8 cellular contexts compared by ENCODE assay signal in genomic region chr1:167219646-167220536, GRCh38. TPM values are rescaled to one million over a fixed set of nuclear protein-coding genes. Genes with fewer than 3 reads are reported as not detected.
DNase-seq lines count a peak whose midpoint lies in the region; ATAC-seq and TF ChIP-seq lines count a peak whose summit lies in the region.

No MANE protein-coding gene starts in this region.

- no peaks in the 10 kb centered on the region for H3K9me3 ChIP-seq in PC-3 (ENCODE audit: low read length)
- no peaks in the 10 kb centered on the region for H3K9me3 ChIP-seq in esophagus muscularis mucosa
- no peaks in the 10 kb centered on the region for H3K9me3 ChIP-seq in muscle layer of duodenum (ENCODE audit: control insufficient read depth in 1 of 2, low read length in 2 of 2)

- H3K27ac Mint-ChIP-seq in activated T-cell treated with anti-CD3 and anti-CD28 coated beads, Interleukin-2, amount 50 U/mL, for 24 hours: peak overlapping the region; percentile 100

- H2AFZ ChIP-seq in PC-3 (ENCODE audit: low read length): peak overlapping the region; percentile 97

- no peaks in the 10 kb centered on the region for H3K36me3 ChIP-seq in PC-3 (ENCODE audit: low read depth, low read length)
- no peaks in the 10 kb centered on the region for H3K36me3 ChIP-seq in esophagus muscularis mucosa
- no peaks in the 10 kb centered on the region for H3K36me3 ChIP-seq in muscle layer of duodenum (ENCODE audit: control insufficient read depth in 1 of 2, insufficient read depth in 2 of 2, low read length in 2 of 2)

- H3K27me3 Mint-ChIP-seq in activated T-cell treated with anti-CD3 and anti-CD28 coated beads, Interleukin-2, amount 50 U/mL, for 24 hours: no peaks in the 10 kb centered on the region

- no peaks in the 10 kb centered on the region for H3K9me2 ChIP-seq in PC-3 (replicated peaks; ENCODE audit: low read length)

- DNase-seq in DMS53 (lab: John Stamatoyannopoulos, UW) (peak; percentile 97), KBM-7 (peak; percentile 93), PC-3 (peak; percentile 93), esophagus muscularis mucosa (ENCODE audit: extremely low spot score) (peak; percentile 93)
- DNase-seq in activated T-cell treated with anti-CD3 and anti-CD28 coated beads, Interleukin-2, amount 50 U/mL, for 24 hours: peak; percentile 90
- peak; percentile 83 to 84 for DNase-seq in stimulated activated CD8-positive, alpha-beta memory T cell treated with anti-CD3 and anti-CD28 coated beads, Interleukin-7, amount 100 ng/mL, for 4 hours (ENCODE audit: low read depth in 2 of 2)

- peaks cover 12% of the 10 kb centered on the region for H4K20me1 ChIP-seq in PC-3 (ENCODE audit: low read length)

- peak overlapping the region; percentile 88 for H3K4me3 Mint-ChIP-seq in activated T-cell treated with anti-CD3 and anti-CD28 coated beads, Interleukin-2, amount 50 U/mL, for 24 hours

- H3K4me1 Mint-ChIP-seq in activated T-cell treated with anti-CD3 and anti-CD28 coated beads, Interleukin-2, amount 50 U/mL, for 24 hours (ENCODE audit: low read depth): peaks cover 40% of the 10 kb centered on the region

- WGBS in esophagus muscularis mucosa: 1% methylated on average over 28 of the region's 55 CpGs

- no peaks in the 10 kb centered on the region for H3K27me3 ChIP-seq in PC-3 (ENCODE audit: low read length)
- H3K27me3 ChIP-seq in esophagus muscularis mucosa: no peaks in the 10 kb centered on the region
- H3K27me3 ChIP-seq in muscle layer of duodenum (ENCODE audit: low read depth, low read length): no peaks in the 10 kb centered on the region

- no peak for TF ChIP-seq EP300 in esophagus muscularis mucosa (IDR thresholded peaks at IDR 0.05)

- H3K4me2 ChIP-seq in PC-3 (ENCODE audit: low read length): peak overlapping the region; percentile 100

- TSS peak; percentile 79 for BruUV-seq in PC-3 (replicated peaks; lab: Mats Ljungman, UMichigan)

- H3K79me2 ChIP-seq in PC-3 (ENCODE audit: low read length): peaks cover 46% of the 10 kb centered on the region

- H3K4me3 ChIP-seq in PC-3 (ENCODE audit: low read length): peak overlapping the region; percentile 94
- peak overlapping the region; percentile 91 to 98 (median 94) for H3K4me3 ChIP-seq in esophagus muscularis mucosa
- peak overlapping the region; percentile 95 to 100 for H3K4me3 ChIP-seq in muscle layer of duodenum (ENCODE audit: low read depth in 1 of 2, low read length in 2 of 2)

- CTCF ChIA-PET in PC-3 (lab: Charles Lee): interaction anchor here (0.5 to 1.8 kb wide), 45 partner anchors 8 to 1586 kb away, joined by 3 to 21 read pairs (median 5); partner anchors contain the start of genes CREG1 and POGK

- H3K4me1 ChIP-seq in PC-3 (ENCODE audit: insufficient read depth, low read length) (peaks cover 28% of the 10 kb centered on the region), esophagus muscularis mucosa (peaks cover 10 to 38% (median 30%) of the 10 kb centered on the region in 4 donors), muscle layer of duodenum (ENCODE audit: control insufficient read depth in 1 of 2, insufficient read depth in 2 of 2, low read length in 2 of 2) (peaks cover 7 to 19% of the 10 kb centered on the region in 2 donors)

- H3F3A ChIP-seq in PC-3 (ENCODE audit: low read length, unreplicated experiment): no peaks in the 10 kb centered on the region

- H3K36me3 Mint-ChIP-seq in activated T-cell treated with anti-CD3 and anti-CD28 coated beads, Interleukin-2, amount 50 U/mL, for 24 hours (ENCODE audit: low read depth): peaks cover 15% of the 10 kb centered on the region

- TF ChIP-seq POLR2A in esophagus muscularis mucosa (IDR thresholded peaks at IDR 0.05; ENCODE audit: low read depth): no peak

- TF ChIP-seq CTCF in PC-3 (conservative IDR thresholded peaks at IDR 0.05; ENCODE audit: low read depth, low read length) (no peak), esophagus muscularis mucosa (IDR thresholded peaks at IDR 0.05) (peak in 1 of 3 experiments; percentile 2)

- POLR2A ChIA-PET in PC-3 (lab: Charles Lee; ENCODE audit: unreplicated experiment): interaction anchor here (0.6 to 2.0 kb wide), 10 partner anchors 9 to 1401 kb away, joined by 3 to 13 read pairs (median 6); partner anchors contain the start of gene CREG1

- peaks cover 4% of the 10 kb centered on the region for H3K9me3 Mint-ChIP-seq in activated T-cell treated with anti-CD3 and anti-CD28 coated beads, Interleukin-2, amount 50 U/mL, for 24 hours

- intact Hi-C loops in PC-3 (cut with micrococcal nuclease) (loop anchor here (1.0 to 5.0 kb wide), 7 partner anchors 98 to 717 kb away; partner anchors contain the start of genes DCAF6 and MPC2), esophagus muscularis mucosa (cut with DNase I) (loop anchor here (2.0 to 10.0 kb wide), 3 partner anchors 153 to 345 kb away; partner anchors contain the start of gene CREG1)

- H3K27ac ChIP-seq in PC-3 (ENCODE audit: low read length) (peak overlapping the region; percentile 97), esophagus muscularis mucosa (replicated peaks in 1 of 4) (peak overlapping the region; percentile 84 to 98 (median 96)), muscle layer of duodenum (ENCODE audit: low read length) (peak overlapping the region; percentile 87)

- ATAC-seq in GM21723 (IDR thresholded peaks at IDR 0.05; ENCODE audit: unreplicated experiment): peak; percentile 41
- ATAC-seq in PC-3: peak; percentile 61

- in situ Hi-C loops in KBM-7 (cut with MboI; ENCODE audit: low pct_unique_long_range_greater_than_20kb, low sequenced_read_pairs): loop anchor here (10.0 kb wide), 1 partner anchor 155 kb away; no protein-coding TSS in a partner anchor

- H3K9ac ChIP-seq in PC-3 (ENCODE audit: low read length): peak overlapping the region; percentile 97

RNA-seq across cellular contexts. Expression of gene POU2F1, which starts 0.8 kb away (rescaled TPM):
- total RNA-seq in PC-3 (2014; rRNA removed): 8.7 and 17.9 TPM in 2 replicates
- 10 to 100 TPM in 2 of 4 donors, 1 to 10 TPM in 2; 7.3 to 13.4 (median 10.4) TPM for total RNA-seq in esophagus muscularis mucosa

Comparison
In these comparisons a context has a peak if more than half of its experiments do, and no peak if none do; other contexts are left out.
1. Peak in every context shown above with its lines: DNase-seq, ATAC-seq, H3K4me3 ChIP-seq and H3K27ac ChIP-seq.